In genomic region chr5:53063791-53064190, GRCh38 we compare ENCODE assay signal across 22 cellular contexts.
"Had no signal": no experiment of that assay in that cellular context is flagged by ENCODE, and none has a peak within 500 bp of the region (broad histone marks: within the 10 kb centered on the region; RNA-seq: fewer than 3 reads in every experiment).

No MANE protein-coding gene starts in this region.

- DNase-seq: activated CD4-positive, alpha-beta T cell treated with anti-CD3 and anti-CD28 coated beads, Interleukin-2, amount 50 U/mL, for 1 hour; activated CD8-positive, alpha-beta T cell treated with anti-CD3 and anti-CD28 coated beads for 36 hours; activated T-cell treated with anti-CD3 and anti-CD28 coated beads, Interleukin-2, amount 50 U/mL, for 4 hours; aorta; cerebellar nuclear complex; gastrocnemius medialis; glutamatergic neuron; islet precursor cell; left cardiac atrium; left ventricle myocardium superior; retina; sigmoid colon; spleen; stimulated activated CD4-positive, alpha-beta T cell treated with anti-CD3 and anti-CD28 coated beads, Interleukin-2, amount 100 ng/mL, for 48 hours; stimulated activated naive CD4-positive, alpha-beta T cell treated with Interleukin-2 at 50 U/mL for 16 hours; T-helper 2 cell; transverse colon had no signal

- ATAC-seq: activated CD8-positive, alpha-beta T cell treated with anti-CD3 and anti-CD28 coated beads for 36 hours; activated naive CD4-positive, alpha-beta T cell treated with anti-CD3 and anti-CD28 coated beads, Interleukin-2, amount 50 U/mL, for 72 hours; activated T-cell treated with anti-CD3 and anti-CD28 coated beads, Interleukin-2, amount 50 U/mL, for 4 hours; esophagus mucosa; gastrocnemius medialis; left cardiac atrium; left ventricle myocardium superior; WTC11 had no signal

- H3K27ac ChIP-seq: cardiac muscle cell, gastrocnemius medialis, prostate gland, sigmoid colon, spleen, transverse colon had no signal

- H3K4me1 ChIP-seq: gastrocnemius medialis, prostate gland, sigmoid colon, transverse colon had no signal

- H3K36me3 ChIP-seq: cardiac muscle cell, gastrocnemius medialis, prostate gland, sigmoid colon, transverse colon had no signal

- H3K9me3 ChIP-seq: gastrocnemius medialis, prostate gland, sigmoid colon, spleen, transverse colon had no signal

- H3K4me3 ChIP-seq: cardiac muscle cell, gastrocnemius medialis, prostate gland, sigmoid colon, spleen, transverse colon had no signal

- H3K27me3 ChIP-seq: cardiac muscle cell, gastrocnemius medialis, sigmoid colon, spleen, transverse colon had no signal
